ENCODE assay signal across 1 cellular context in the genomic region with DNA sequence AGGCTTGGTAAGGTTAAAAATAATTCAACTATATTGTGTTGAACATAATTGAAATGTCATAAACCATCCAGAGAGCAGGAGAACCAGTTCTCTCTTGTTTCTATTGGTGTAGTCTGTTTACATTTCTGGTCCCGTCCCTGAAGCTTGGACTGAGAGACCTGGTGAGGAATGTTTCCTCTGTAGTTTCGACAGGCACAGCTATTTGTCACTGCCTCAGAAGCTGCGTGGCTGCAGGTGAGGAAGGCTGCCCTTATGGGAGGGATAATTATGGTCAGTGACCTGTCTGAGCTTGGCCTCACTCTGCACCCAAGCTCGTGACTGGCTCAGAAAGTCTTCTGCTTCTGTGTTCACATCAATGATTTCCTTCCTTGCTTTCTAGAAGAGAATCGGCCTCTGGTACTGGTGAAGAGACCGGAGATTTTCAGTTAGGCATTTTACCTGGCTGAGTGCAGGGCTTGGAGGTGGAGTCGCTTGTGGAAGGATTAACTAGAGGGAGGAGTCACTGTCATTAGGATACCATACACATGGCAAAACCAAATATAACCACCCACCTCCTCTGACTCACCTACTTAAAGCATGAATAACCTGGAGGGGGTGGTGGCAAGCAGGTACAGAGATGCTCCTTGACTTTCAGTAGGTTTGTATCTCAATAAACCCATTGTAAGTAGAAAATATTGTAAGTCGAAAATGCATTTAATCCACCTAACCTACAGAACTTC.
TF ChIP-seq lines count a peak whose summit lies in the region.

No MANE protein-coding gene starts in this region.

TF ChIP-seq in IMR-90, 13 proteins besides CTCF, POLR2A, EP300 and RAD21 (continued from another document):
- TF ChIP-seq MAZ (IDR thresholded peaks at IDR 0.05; ENCODE audit: borderline replicate concordance, low read depth, low read length) = no peak
- TF ChIP-seq CEBPB (IDR thresholded peaks at IDR 0.05; ENCODE audit: low read depth, low read length) = no peak
- no peak for TF ChIP-seq BHLHE40 (IDR thresholded peaks at IDR 0.05; ENCODE audit: low read depth, low read length)
- TF ChIP-seq, protein P1, sequence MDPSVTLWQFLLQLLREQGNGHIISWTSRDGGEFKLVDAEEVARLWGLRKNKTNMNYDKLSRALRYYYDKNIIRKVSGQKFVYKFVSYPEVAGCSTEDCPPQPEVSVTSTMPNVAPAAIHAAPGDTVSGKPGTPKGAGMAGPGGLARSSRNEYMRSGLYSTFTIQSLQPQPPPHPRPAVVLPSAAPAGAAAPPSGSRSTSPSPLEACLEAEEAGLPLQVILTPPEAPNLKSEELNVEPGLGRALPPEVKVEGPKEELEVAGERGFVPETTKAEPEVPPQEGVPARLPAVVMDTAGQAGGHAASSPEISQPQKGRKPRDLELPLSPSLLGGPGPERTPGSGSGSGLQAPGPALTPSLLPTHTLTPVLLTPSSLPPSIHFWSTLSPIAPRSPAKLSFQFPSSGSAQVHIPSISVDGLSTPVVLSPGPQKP (IDR thresholded peaks at IDR 0.05; ENCODE audit: borderline replicate concordance, low read depth, low read length) = no peak
TF ChIP-seq in IMR-90: peak in this region for 0.
